8 cellular contexts compared by ENCODE assay signal in the genomic region with DNA sequence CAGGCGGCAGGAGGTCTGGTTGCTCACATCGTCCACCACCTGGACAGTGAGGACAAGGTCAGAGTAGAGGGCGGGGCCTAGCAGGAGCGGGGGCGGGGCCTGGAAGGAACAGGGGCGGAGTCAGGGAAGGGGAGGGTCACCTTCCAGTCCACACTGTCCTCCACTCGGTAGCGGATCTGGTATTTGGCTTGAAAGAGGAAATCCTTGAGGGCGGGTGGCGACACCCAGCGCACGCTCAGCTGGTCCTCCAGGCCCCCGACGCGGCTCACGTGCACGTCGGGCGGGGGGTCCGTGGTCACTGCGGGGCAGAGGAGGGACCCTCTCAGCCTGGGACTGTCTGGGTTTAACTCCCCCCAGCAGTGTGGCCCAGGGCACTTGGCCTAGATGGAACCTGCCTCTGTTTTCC. TPM values are rescaled to one million over a fixed set of nuclear protein-coding genes. Genes with fewer than 3 reads are reported as not detected.
DNase-seq lines count a peak whose midpoint lies in the region; TF ChIP-seq lines count a peak whose summit lies in the region.
"Had no signal": no experiment of that assay in that cellular context is flagged by ENCODE, and none has a peak within 500 bp of the region (broad histone marks: within the 10 kb centered on the region; RNA-seq: fewer than 3 reads in every experiment).

No MANE protein-coding gene starts in this region.

- H3K4me1 ChIP-seq in colonic mucosa (peaks cover 10% of the 10 kb centered on the region), trophoblast cell (ENCODE audit: control insufficient read depth in 1 of 2, insufficient read depth in 2 of 2, low read length in 2 of 2) (peaks cover 5 to 9% of the 10 kb centered on the region in 2 experiments)

- WGBS in trophoblast cell (ENCODE audit: extremely low coverage, insufficient coverage, insufficient read length), result no CpG with 5 or more reads among the region's 21 CpGs

- no peaks in the 10 kb centered on the region for H3K36me3 ChIP-seq in colonic mucosa
- peaks cover 0 to 2% of the 10 kb centered on the region in 2 experiments for H3K36me3 ChIP-seq in trophoblast cell (ENCODE audit: control insufficient read depth in 1 of 2, insufficient read depth in 2 of 2, low read length in 2 of 2)

- H3K4me2 ChIP-seq in trophoblast cell (ENCODE audit: low read length), result no peak overlapping the region

- H3K4me3 Mint-ChIP-seq in chondrocyte (ENCODE audit: unreplicated experiment), result no peak overlapping the region

- H3K27me3 Mint-ChIP-seq in chondrocyte (ENCODE audit: low read depth), result no peaks in the 10 kb centered on the region

- no peak overlapping the region for H3K14ac ChIP-seq in trophoblast cell (ENCODE audit: low read length)

- POLR2A ChIA-PET in GM10248 (lab: Yijun Ruan, JAX), result no interaction called here

- no peak overlapping the region for H3K4me3 ChIP-seq in colonic mucosa
- H3K4me3 ChIP-seq in trophoblast cell (ENCODE audit: low read depth, low read length), result no peak overlapping the region

- no peak overlapping the region for H3K18ac ChIP-seq in trophoblast cell (ENCODE audit: low read length)

- H3K27me3 ChIP-seq in colonic mucosa (peaks cover 23% of the 10 kb centered on the region), trophoblast cell (ENCODE audit: insufficient read depth, low read length) (no peaks in the 10 kb centered on the region)

- H3K9me3 ChIP-seq in colonic mucosa (no peaks in the 10 kb centered on the region), trophoblast cell (ENCODE audit: insufficient read depth, low read depth, low read length) (peaks cover 1% of the 10 kb centered on the region)

- no peak overlapping the region for H2BK120ac ChIP-seq in trophoblast cell (ENCODE audit: insufficient read depth, low read length, poor library complexity)

- no peak overlapping the region for H2AK5ac ChIP-seq in trophoblast cell (ENCODE audit: low read length)

- no peak overlapping the region for H3K4ac ChIP-seq in trophoblast cell (ENCODE audit: low read depth, low read length)

- no peak for TF ChIP-seq CTCF in GM10266 (IDR thresholded peaks at IDR 0.05; ENCODE audit: control insufficient read depth, insufficient read depth, low read depth, missing control alignments)
- TF ChIP-seq CTCF in colonic mucosa (IDR thresholded peaks at IDR 0.05), result no peak
- TF ChIP-seq CTCF in GM10248 (IDR thresholded peaks at IDR 0.05; ENCODE audit: control extremely low read depth, extremely low read depth, low read depth, missing control alignments), result no peak
- TF ChIP-seq CTCF in chondrocyte (IDR thresholded peaks at IDR 0.05), result no peak

- H3K23ac ChIP-seq in trophoblast cell (ENCODE audit: low read length), result no peak overlapping the region

- H2BK12ac ChIP-seq in trophoblast cell (ENCODE audit: low read length), result no peak overlapping the region

- H4K8ac ChIP-seq in trophoblast cell (ENCODE audit: low read depth, low read length), result no peak overlapping the region

- no peak overlapping the region for H2AFZ ChIP-seq in trophoblast cell (ENCODE audit: insufficient read depth, low read length, poor library complexity)

- CTCF ChIA-PET in GM10248 (lab: Yijun Ruan, JAX), result interaction anchor here (1.2 kb wide), 1 partner anchor 20 kb away, joined by 3 read pairs; no protein-coding TSS in a partner anchor

- no peak overlapping the region for H3K9ac ChIP-seq in colonic mucosa (ENCODE audit: low read depth in 2 of 2, low read length in 2 of 2)
- no peak overlapping the region for H3K9ac ChIP-seq in trophoblast cell (ENCODE audit: low read length)

- H3K36me3 Mint-ChIP-seq in chondrocyte (ENCODE audit: low read depth), result no peaks in the 10 kb centered on the region

- H4K12ac ChIP-seq in trophoblast cell (ENCODE audit: low read depth, low read length), result no peak overlapping the region

- no peak overlapping the region for H2BK5ac ChIP-seq in trophoblast cell (ENCODE audit: low read depth, low read length, poor library complexity)

- H3K27ac ChIP-seq in colonic mucosa (no peak overlapping the region), trophoblast cell (ENCODE audit: low read depth, low read length) (no peak overlapping the region)

- DNase-seq in GM10266 (ENCODE audit: extremely low spot score) (peak; percentile 71), NCI-H748 treated with DMSO at 0.1 percent for 48 hours (lab: John Stamatoyannopoulos, UW) (peak; percentile 9), colonic mucosa (peak; percentile 66), trophoblast cell (peak; percentile 20 to 57), GM10248 (ENCODE audit: extremely low spot score) (no peak), NCI-H1436 (lab: John Stamatoyannopoulos, UW) (no peak), chondrocyte (ENCODE audit: low spot score) (no peak)
- DNase-seq: MM.1S had no signal

- no peaks in the 10 kb centered on the region for H3K79me2 ChIP-seq in trophoblast cell (ENCODE audit: control insufficient read depth, insufficient read depth, low read length, poor library complexity)

- no peaks in the 10 kb centered on the region for H3K79me1 ChIP-seq in trophoblast cell (ENCODE audit: low read length)

- H3K4me1 Mint-ChIP-seq in chondrocyte (ENCODE audit: low read depth), result peaks cover 3% of the 10 kb centered on the region

- H3K27ac Mint-ChIP-seq in chondrocyte (ENCODE audit: unreplicated experiment), result no peak overlapping the region

- intact Hi-C loops in colonic mucosa (cut with DNase I), result no loop called here

- no peaks in the 10 kb centered on the region for H3K9me3 Mint-ChIP-seq in chondrocyte (ENCODE audit: low read depth)

- H4K91ac ChIP-seq in trophoblast cell (ENCODE audit: low read depth, low read length), result no peak overlapping the region

RNA-seq across cellular contexts. Expression of a gene that starts 8.2 kb away (rescaled TPM):
- 10 to 100 TPM; 46.7 to 79.6 TPM for total RNA-seq in colonic mucosa
- 64.9 and 69.3 TPM in 2 replicates for polyA plus RNA-seq in trophoblast cell (2013)
- 46.9 to 89.0 TPM (median 54.1 TPM) in 3 replicates for total RNA-seq in chondrocyte

RNA-seq across cellular contexts. Expression of a gene that starts 9.8 kb away (rescaled TPM):
- total RNA-seq in colonic mucosa, result 1 to 10 TPM in 1 of 2 donors, under 1 TPM in 1; 0.84 to 1.6 TPM
- polyA plus RNA-seq in trophoblast cell (2013), result 1.5 and 2.6 TPM in 2 replicates
- total RNA-seq in chondrocyte, result 13.2 to 21.9 TPM (median 15.3 TPM) in 3 replicates

RNA-seq across cellular contexts. Expression of a gene that starts 15.9 kb away (rescaled TPM):
- total RNA-seq in colonic mucosa (1 to 10 TPM in 1 of 2 donors, under 1 TPM in 1; 0.27 to 1.4 TPM), chondrocyte (4.4 to 4.8 TPM (median 4.4 TPM) in 3 replicates)
- polyA plus RNA-seq in trophoblast cell (2013), result 0.50 and 0.56 TPM in 2 replicates

RNA-seq across cellular contexts. Expression of a gene that starts 25.1 kb away (rescaled TPM):
- 1,000 to 10,000 TPM in 1 of 2 donors, 100 to 1,000 TPM in 1; 991 to 1,174 TPM for total RNA-seq in colonic mucosa
- polyA plus RNA-seq in trophoblast cell (2013), result 1,411 and 1,415 TPM in 2 replicates
- total RNA-seq in chondrocyte, result 712 to 830 TPM (median 749 TPM) in 3 replicates

RNA-seq across cellular contexts. Expression of a gene that starts 39.1 kb away (rescaled TPM):
- total RNA-seq in colonic mucosa (10 to 100 TPM; 66.8 to 80.4 TPM), chondrocyte (63.4 to 69.8 TPM (median 65.4 TPM) in 3 replicates)
- 112 and 120 TPM in 2 replicates for polyA plus RNA-seq in trophoblast cell (2013)

Comparison
In these comparisons a context has a peak if more than half of its experiments do, and no peak if none do; other contexts are left out.
1. DNase-seq: peak in GM10266 (single experiment), NCI-H748 treated with DMSO at 0.1 percent for 48 hours (single experiment), colonic mucosa (single experiment) and trophoblast cell (2 of 2); none in GM10248 (single experiment), NCI-H1436 (single experiment) and chondrocyte (single experiment).